ENCODE assay signal across 1 cellular context in genomic region chr3:126212250-126212628, GRCh38.
TF ChIP-seq lines count a peak whose summit lies in the region.

No MANE protein-coding gene starts in this region.

TF ChIP-seq in HepG2, 621 proteins besides CTCF, POLR2A, EP300 and RAD21:
- no peak for TF ChIP-seq ZNF235 (CRISPR knock-in tag; IDR thresholded peaks at IDR 0.05; ENCODE audit: borderline replicate concordance)
- no peak for TF ChIP-seq HBP1 (CRISPR knock-in tag; IDR thresholded peaks at IDR 0.05; ENCODE audit: low read depth)
- TF ChIP-seq ZNF512B (CRISPR knock-in tag; IDR thresholded peaks at IDR 0.05; ENCODE audit: borderline replicate concordance): peak; percentile 33; the same call in 1 of the 2 replicates
- TF ChIP-seq ZNF180 (CRISPR knock-in tag; IDR thresholded peaks at IDR 0.05; ENCODE audit: borderline replicate concordance, low read depth): no peak
- TF ChIP-seq HOXA7 (CRISPR knock-in tag; IDR thresholded peaks at IDR 0.05): no peak
- no peak for TF ChIP-seq ZNF414 (CRISPR knock-in tag; IDR thresholded peaks at IDR 0.05)
- peak; percentile 100 for TF ChIP-seq ZNF512 (CRISPR knock-in tag; IDR thresholded peaks at IDR 0.05)
- peak; percentile 95 for TF ChIP-seq PCBP2 (optimal IDR thresholded peaks at IDR 0.05; ENCODE audit: low read depth, low read length, poor library complexity, severe bottlenecking)
- TF ChIP-seq SOX6 (IDR thresholded peaks at IDR 0.05): 0 out of 2 replicates have a peak, but pooled peaks have one; percentile 37
- TF ChIP-seq SOX6 (CRISPR knock-in tag; IDR thresholded peaks at IDR 0.05): no peak
